In genomic region chr6:117496383-117496990, GRCh38 we compare ENCODE assay signal across 10 cellular contexts. TPM values are rescaled to one million over a fixed set of nuclear protein-coding genes. Genes with fewer than 3 reads are reported as not detected.
DNase-seq lines count a peak whose midpoint lies in the region; ATAC-seq and TF ChIP-seq lines count a peak whose summit lies in the region.
"Had no signal": no experiment of that assay in that cellular context is flagged by ENCODE, and none has a peak within 500 bp of the region (broad histone marks: within the 10 kb centered on the region; RNA-seq: fewer than 3 reads in every experiment).

No MANE protein-coding gene starts in this region.

- no peaks in the 10 kb centered on the region for H3K36me3 Mint-ChIP-seq in activated CD4-positive, alpha-beta T cell treated with anti-CD3 and anti-CD28 coated beads for 36 hours (ENCODE audit: low read depth)

- no peak overlapping the region for H3K4me3 Mint-ChIP-seq in activated CD4-positive, alpha-beta T cell treated with anti-CD3 and anti-CD28 coated beads for 36 hours
- H3K4me3 Mint-ChIP-seq: activated T-cell treated with anti-CD3 and anti-CD28 coated beads, Interleukin-2, amount 50 U/mL, for 4 hours; neural crest cell had no signal

- CTCF ChIA-PET in activated CD4-positive, alpha-beta T cell treated with anti-CD3 and anti-CD28 coated beads for 36 hours (lab: Charles Lee) = no interaction called here

- TF ChIP-seq CTCF in thoracic aorta (IDR thresholded peaks at IDR 0.05) = no peak

- H3K9me3 ChIP-seq in endocrine pancreas (ENCODE audit: control insufficient read depth, low read length) (no peaks in the 10 kb centered on the region), thoracic aorta (no peaks in the 10 kb centered on the region)

- no peaks in the 10 kb centered on the region for H3K9me3 Mint-ChIP-seq in activated CD4-positive, alpha-beta T cell treated with anti-CD3 and anti-CD28 coated beads for 36 hours (ENCODE audit: low read depth)
- H3K9me3 Mint-ChIP-seq: activated T-cell treated with anti-CD3 and anti-CD28 coated beads, Interleukin-2, amount 50 U/mL, for 4 hours; neural crest cell had no signal

- no peak overlapping the region for H3K27ac ChIP-seq in thoracic aorta

- ATAC-seq in activated CD4-positive, alpha-beta T cell treated with anti-CD3 and anti-CD28 coated beads for 36 hours = peak; percentile 42
- ATAC-seq in HG03196 (IDR thresholded peaks at IDR 0.05; ENCODE audit: unreplicated experiment) (peak; percentile 41), thoracic aorta (ENCODE audit: insufficient number of reproducible peaks, low FRiP score, low read depth) (no peak), left colon (no peak)

- H3K4me3 ChIP-seq in endocrine pancreas (ENCODE audit: control insufficient read depth, insufficient read depth, low read length) (peak overlapping the region; percentile 57), thoracic aorta (peak overlapping the region; percentile 6)

- no peaks in the 10 kb centered on the region for H3K27me3 Mint-ChIP-seq in activated CD4-positive, alpha-beta T cell treated with anti-CD3 and anti-CD28 coated beads for 36 hours

- H3K27ac Mint-ChIP-seq in activated CD4-positive, alpha-beta T cell treated with anti-CD3 and anti-CD28 coated beads for 36 hours = no peak overlapping the region

- H3K4me1 Mint-ChIP-seq in activated CD4-positive, alpha-beta T cell treated with anti-CD3 and anti-CD28 coated beads for 36 hours = peaks cover 10% of the 10 kb centered on the region

- POLR2A ChIA-PET in activated CD4-positive, alpha-beta T cell treated with anti-CD3 and anti-CD28 coated beads for 36 hours (lab: Charles Lee) = no interaction called here

- no peaks in the 10 kb centered on the region for H3K27me3 ChIP-seq in endocrine pancreas (ENCODE audit: control insufficient read depth, insufficient read depth, low read length)
- no peaks in the 10 kb centered on the region for H3K27me3 ChIP-seq in thoracic aorta (replicated peaks; ENCODE audit: insufficient read depth)

- DNase-seq in activated CD4-positive, alpha-beta T cell treated with anti-CD3 and anti-CD28 coated beads for 36 hours = no peak
- no peak for DNase-seq in activated CD4-positive, alpha-beta T cell treated with anti-CD3 and anti-CD28 coated beads for 4 hours
- DNase-seq in thoracic aorta (ENCODE audit: low spot score) = no peak
- no peak for DNase-seq in occipital lobe (lab: John Stamatoyannopoulos, UW)
- DNase-seq in left colon = no peak
- DNase-seq in HuH-7 (ENCODE audit: low spot score) = no peak
- DNase-seq: activated T-cell treated with anti-CD3 and anti-CD28 coated beads, Interleukin-2, amount 50 U/mL, for 4 hours had no signal

- H3K4me1 ChIP-seq in endocrine pancreas (ENCODE audit: control insufficient read depth, insufficient read depth, low read length) (peaks cover 31% of the 10 kb centered on the region), thoracic aorta (ENCODE audit: control insufficient read depth in 1 of 2, low read depth in 2 of 2) (peaks cover 20 to 39% of the 10 kb centered on the region in 2 donors)

- H3K9ac ChIP-seq in endocrine pancreas (ENCODE audit: control insufficient read depth, insufficient read depth, low read length) = no peak overlapping the region

- intact Hi-C loops in activated CD4-positive, alpha-beta T cell treated with anti-CD3 and anti-CD28 coated beads for 36 hours (cut with DNase I, micrococcal nuclease) = no loop called here
- intact Hi-C loops in left colon (cut with DNase I, micrococcal nuclease) = no loop called here

- H3K36me3 ChIP-seq in endocrine pancreas (ENCODE audit: control insufficient read depth, insufficient read depth, low read length) (no peaks in the 10 kb centered on the region), thoracic aorta (no peaks in the 10 kb centered on the region)

RNA-seq across cellular contexts. Expression of gene DCBLD1, which starts 14.0 kb away (rescaled TPM):
- total RNA-seq in activated CD4-positive, alpha-beta T cell treated with anti-CD3 and anti-CD28 coated beads for 36 hours = 1 to 10 TPM; 1.2 to 1.6 TPM
- total RNA-seq in thoracic aorta (10 to 100 TPM in 1 of 2 donors, 1 to 10 TPM in 1; 6.4 to 33.2 TPM), occipital lobe (15.3 TPM), left colon (10 to 100 TPM; 14.5 to 17.1 TPM)

Comparison
In these comparisons a context has a peak if more than half of its experiments do, and no peak if none do; other contexts are left out.
1. ATAC-seq: peak in activated CD4-positive, alpha-beta T cell treated with anti-CD3 and anti-CD28 coated beads for 36 hours (single experiment) and HG03196 (single experiment); none in thoracic aorta (single experiment) and left colon (single experiment).